ENCODE assay signal across 8 cellular contexts in genomic region chr1:193448682-193449461, GRCh38.
DNase-seq lines count a peak whose midpoint lies in the region; ATAC-seq and TF ChIP-seq lines count a peak whose summit lies in the region.

No MANE protein-coding gene starts in this region.

- H3K27ac ChIP-seq in Peyer's patch (peak overlapping the region; percentile 3 to 68 (median 42)), mucosa of rectum (ENCODE audit: low read depth in 2 of 2, low read length in 2 of 2) (peak overlapping the region; percentile 0 to 1), esophagus squamous epithelium (no peak overlapping the region)

- H3K9me3 ChIP-seq in Peyer's patch (no peaks in the 10 kb centered on the region), mucosa of rectum (ENCODE audit: control insufficient read depth in 2 of 2, low read length in 2 of 2) (no peaks in the 10 kb centered on the region), esophagus squamous epithelium (no peaks in the 10 kb centered on the region)

- DNase-seq in Peyer's patch (peak in 2 of 3 donors; percentile 50 to 70), Right ventricle myocardium inferior (ENCODE audit: missing footprints) (no peak), NCI-H2029 treated with DMSO at 0.1 percent for 48 hours (lab: John Stamatoyannopoulos, UW) (no peak), hepatic stellate cell (ENCODE audit: low spot score) (no peak), esophagus squamous epithelium (lab: John Stamatoyannopoulos, UW) (no peak)

- peak; percentile 69 for ATAC-seq in GM19025 (IDR thresholded peaks at IDR 0.05; ENCODE audit: low read depth, unreplicated experiment)
- ATAC-seq in HG02759 (IDR thresholded peaks at IDR 0.05; ENCODE audit: unreplicated experiment), result peak; percentile 84
- ATAC-seq in Right ventricle myocardium inferior, result no peak

- H3K4me3 ChIP-seq in Peyer's patch, result no peak overlapping the region
- H3K4me3 ChIP-seq in mucosa of rectum (ENCODE audit: low read length in 2 of 2), result no peak overlapping the region
- H3K4me3 ChIP-seq in esophagus squamous epithelium, result no peak overlapping the region

- H3K36me3 ChIP-seq in Peyer's patch (no peaks in the 10 kb centered on the region), mucosa of rectum (ENCODE audit: control insufficient read depth in 2 of 2, insufficient read depth in 2 of 2, low read length in 2 of 2) (no peaks in the 10 kb centered on the region), esophagus squamous epithelium (no peaks in the 10 kb centered on the region)

- H3K27me3 ChIP-seq in Peyer's patch (no peaks in the 10 kb centered on the region), mucosa of rectum (ENCODE audit: control insufficient read depth in 2 of 2, insufficient read depth in 2 of 2, low read length in 2 of 2) (peaks cover 0 to 3% of the 10 kb centered on the region in 2 donors), esophagus squamous epithelium (no peaks in the 10 kb centered on the region)

- H3K9ac ChIP-seq in mucosa of rectum (ENCODE audit: low read depth in 1 of 2, low read length in 2 of 2), result peak overlapping the region in 1 of 2 donors; percentile 5

- TF ChIP-seq POLR2A in Peyer's patch (IDR thresholded peaks at IDR 0.05) (no peak), esophagus squamous epithelium (IDR thresholded peaks at IDR 0.05) (no peak)

- H3K4me1 ChIP-seq in Peyer's patch (no peaks in the 10 kb centered on the region), mucosa of rectum (ENCODE audit: control insufficient read depth in 2 of 2, insufficient read depth in 2 of 2, low read length in 2 of 2) (no peaks in the 10 kb centered on the region), esophagus squamous epithelium (no peaks in the 10 kb centered on the region)

- WGBS in esophagus squamous epithelium, 2 donors, result 48 to 63% methylated on average over 5 of the region's 5 CpGs

- TF ChIP-seq CTCF in Peyer's patch (IDR thresholded peaks at IDR 0.05), result no peak
- no peak for TF ChIP-seq CTCF in esophagus squamous epithelium (IDR thresholded peaks at IDR 0.05)

- intact Hi-C loops in Right ventricle myocardium inferior (cut with DNase I), result no loop called here
- intact Hi-C loops in esophagus squamous epithelium (cut with DNase I), result no loop called here

Comparison
In these comparisons a context has a peak if more than half of its experiments do, and no peak if none do; other contexts are left out.
1. DNase-seq: peak in Peyer's patch (2 of 3); none in Right ventricle myocardium inferior (single experiment), NCI-H2029 treated with DMSO at 0.1 percent for 48 hours (single experiment), hepatic stellate cell (single experiment) and esophagus squamous epithelium (single experiment).
2. H3K27ac ChIP-seq: peak in Peyer's patch (4 of 4) and mucosa of rectum (2 of 2); none in esophagus squamous epithelium (0 of 4).